ENCODE assay signal across 8 cellular contexts in the genomic region with DNA sequence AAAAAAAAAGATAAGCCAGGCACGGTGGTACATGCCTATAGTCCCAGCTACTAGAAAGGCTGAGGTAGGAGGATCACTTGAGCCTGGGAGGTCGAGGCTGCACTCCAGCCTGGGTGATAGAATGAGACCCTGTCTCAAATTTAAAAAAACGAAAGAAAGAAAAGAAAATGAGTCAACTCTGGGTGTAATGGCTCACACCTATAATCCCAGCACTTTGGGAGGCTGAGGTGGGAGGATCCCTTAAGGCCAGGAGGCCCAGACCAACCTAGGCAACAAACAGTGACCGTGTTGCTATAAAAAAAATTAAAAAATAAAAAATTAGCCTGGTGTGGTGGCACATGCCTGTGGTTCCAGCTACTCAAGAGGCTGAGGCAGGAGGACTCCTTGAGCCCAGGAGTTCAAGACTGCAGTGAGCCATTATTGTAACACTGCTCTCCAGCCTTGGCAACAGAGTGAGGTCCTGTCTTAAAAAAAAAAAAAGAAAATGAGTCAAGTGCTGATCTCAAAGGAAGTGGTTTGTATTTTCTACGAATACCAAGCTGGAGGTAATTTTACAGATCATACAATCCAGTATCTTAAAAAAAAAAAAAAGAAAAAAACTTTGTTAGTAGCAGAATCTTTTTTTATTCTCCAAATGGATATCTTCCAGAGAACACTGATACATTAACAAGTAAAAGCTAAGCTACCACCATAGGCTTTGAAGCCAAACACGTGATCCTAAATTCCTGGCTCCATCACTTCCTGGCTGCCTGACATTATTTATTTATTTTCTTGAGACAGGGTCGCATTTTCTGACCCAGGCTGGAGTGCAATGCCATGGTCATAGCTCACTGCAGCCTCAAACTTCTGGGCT.
A peak's percentile ranks its signal among the peaks of the same experiment; 100 is the strongest.
DNase-seq lines count a peak whose midpoint lies in the region; ATAC-seq and TF ChIP-seq lines count a peak whose summit lies in the region.

No MANE protein-coding gene starts in this region.

- POLR2A ChIA-PET in AG04449 (lab: Yijun Ruan, JAX), result interaction anchor here (1.1 to 1.2 kb wide), 2 partner anchors 9 to 25 kb away, joined by 4 read pairs; partner anchors contain the start of gene DNMT3B

- TF ChIP-seq CTCF in AG04449 (IDR thresholded peaks at IDR 0.05; ENCODE audit: insufficient read depth, low read length, missing control alignments) (no peak), NB4 (IDR thresholded peaks at IDR 0.05; ENCODE audit: low read depth, low read length) (no peak)

- no peak for TF ChIP-seq POLR2A in NB4 (IDR thresholded peaks at IDR 0.05; ENCODE audit: extremely low read depth, insufficient read length)

- no peaks in the 10 kb centered on the region for H3K9me3 Mint-ChIP-seq in activated naive CD4-positive, alpha-beta T cell treated with anti-CD3 and anti-CD28 coated beads, Interleukin-2, amount 10 ng/mL, durations not matched to agents 7 days and 5 days

- H3K4me3 Mint-ChIP-seq in activated naive CD4-positive, alpha-beta T cell treated with anti-CD3 and anti-CD28 coated beads, Interleukin-2, amount 10 ng/mL, durations not matched to agents 7 days and 5 days, result peak overlapping the region; percentile 45

- CTCF ChIA-PET in AG04449 (lab: Yijun Ruan, JAX), result interaction anchor here (1.2 to 1.7 kb wide), 2 partner anchors 25 to 41 kb away, joined by 4 to 6 read pairs; partner anchors contain the start of gene DNMT3B
- CTCF ChIA-PET in activated naive CD4-positive, alpha-beta T cell treated with anti-CD3 and anti-CD28 coated beads, Interleukin-2, amount 10 ng/mL, durations not matched to agents 7 days and 5 days (lab: Charles Lee), result interaction anchor here (0.7 to 4.5 kb wide), 2 partner anchors 19 to 40 kb away, joined by 5 to 30 read pairs; no protein-coding TSS in a partner anchor

- H3K36me3 Mint-ChIP-seq in activated naive CD4-positive, alpha-beta T cell treated with anti-CD3 and anti-CD28 coated beads, Interleukin-2, amount 10 ng/mL, durations not matched to agents 7 days and 5 days, result peaks cover 21% of the 10 kb centered on the region

- peak overlapping the region; percentile 91 for H3K27ac Mint-ChIP-seq in activated naive CD4-positive, alpha-beta T cell treated with anti-CD3 and anti-CD28 coated beads, Interleukin-2, amount 10 ng/mL, durations not matched to agents 7 days and 5 days

- no peak for ATAC-seq in HG03139 (IDR thresholded peaks at IDR 0.05; ENCODE audit: unreplicated experiment)
- ATAC-seq in GM18867 (IDR thresholded peaks at IDR 0.05; ENCODE audit: unreplicated experiment), result no peak
- no peak for ATAC-seq in HG03565 (IDR thresholded peaks at IDR 0.05; ENCODE audit: unreplicated experiment)

- peak; percentile 60 for DNase-seq in AG04449 (ENCODE audit: low read depth, low spot score)
- DNase-seq in NB4 (ENCODE audit: low read depth), result peak; percentile 24
- peak; percentile 56 for DNase-seq in activated naive CD4-positive, alpha-beta T cell treated with anti-CD3 and anti-CD28 coated beads, Interleukin-2, amount 10 ng/mL, durations not matched to agents 7 days and 5 days
- DNase-seq in left kidney (ENCODE audit: low read depth, low spot score), result peak; percentile 31
- no peak for DNase-seq in NCI-H2081 (lab: John Stamatoyannopoulos, UW)

- H3K4me3 ChIP-seq in AG04449 (ENCODE audit: low read depth, low read length), result no peak overlapping the region; the same call in 1 of the 2 replicates
- no peak overlapping the region for H3K4me3 ChIP-seq in NB4 (ENCODE audit: low read depth, low read length)

- peaks cover 55% of the 10 kb centered on the region for H3K4me1 Mint-ChIP-seq in activated naive CD4-positive, alpha-beta T cell treated with anti-CD3 and anti-CD28 coated beads, Interleukin-2, amount 10 ng/mL, durations not matched to agents 7 days and 5 days

- H3K27me3 Mint-ChIP-seq in activated naive CD4-positive, alpha-beta T cell treated with anti-CD3 and anti-CD28 coated beads, Interleukin-2, amount 10 ng/mL, durations not matched to agents 7 days and 5 days, result no peaks in the 10 kb centered on the region

Comparison
In these comparisons a context has a peak if more than half of its experiments do, and no peak if none do; other contexts are left out.
1. DNase-seq: peak in AG04449 (single experiment), NB4 (single experiment), activated naive CD4-positive, alpha-beta T cell treated with anti-CD3 and anti-CD28 coated beads, Interleukin-2, amount 10 ng/mL, durations not matched to agents 7 days and 5 days (single experiment) and left kidney (single experiment); none in NCI-H2081 (0 of 2).